8 cellular contexts compared by ENCODE assay signal in the genomic region with DNA sequence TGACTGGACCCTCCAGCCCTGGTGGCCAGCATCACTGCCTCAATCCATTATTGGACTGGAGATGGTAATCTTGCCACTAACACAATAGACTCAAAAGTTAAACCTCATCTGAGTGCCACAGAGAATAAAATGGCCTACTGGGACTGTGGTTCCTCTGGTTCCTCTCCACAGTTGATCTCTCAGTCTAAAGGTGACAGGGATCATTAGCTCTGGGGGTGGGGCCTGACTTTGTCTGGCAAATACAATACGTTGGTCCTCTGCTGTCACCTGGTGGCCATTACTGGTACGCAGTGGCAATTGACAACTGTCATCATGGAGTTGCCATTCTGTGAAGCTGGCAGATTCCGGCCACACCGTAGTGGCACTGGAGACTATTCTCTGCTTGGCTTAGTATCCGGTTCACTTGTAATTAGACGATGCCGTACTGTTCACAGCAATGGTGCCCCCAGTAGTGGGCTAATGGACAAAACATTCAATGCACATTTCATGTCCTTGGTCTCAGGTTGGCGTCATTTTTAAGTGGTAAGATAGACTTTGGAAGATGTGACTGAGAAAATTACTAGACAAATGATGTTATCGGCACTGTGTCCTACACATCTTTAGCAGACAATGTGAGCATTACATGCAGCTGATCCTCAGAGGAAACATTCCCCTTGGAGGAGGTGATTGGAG. TPM values are rescaled to one million over a fixed set of nuclear protein-coding genes. Genes with fewer than 3 reads are reported as not detected.
DNase-seq lines count a peak whose midpoint lies in the region; ATAC-seq, FAIRE-seq and TF ChIP-seq lines count a peak whose summit lies in the region.

No MANE protein-coding gene starts in this region.

- no peak overlapping the region for H3K4me3 Mint-ChIP-seq in activated naive CD8-positive, alpha-beta T cell treated with anti-CD3 and anti-CD28 coated beads for 36 hours

- no peaks in the 10 kb centered on the region for H3K9me3 Mint-ChIP-seq in activated naive CD8-positive, alpha-beta T cell treated with anti-CD3 and anti-CD28 coated beads for 36 hours

- H3K27ac Mint-ChIP-seq in activated naive CD8-positive, alpha-beta T cell treated with anti-CD3 and anti-CD28 coated beads for 36 hours, result no peak overlapping the region

- peak; percentile 42 for DNase-seq in GM12892 (ENCODE audit: insufficient read length)
- peak; percentile 62 for DNase-seq in MV-4-11 (lab: John Stamatoyannopoulos, UW)
- DNase-seq in SKM-1 treated with dmso at 0.1 percent for 144 hours (lab: John Stamatoyannopoulos, UW; ENCODE audit: unreplicated experiment), result peak; percentile 69
- peak; percentile 77 for DNase-seq in activated naive CD8-positive, alpha-beta T cell treated with anti-CD3 and anti-CD28 coated beads for 36 hours
- peak; percentile 84 for DNase-seq in cardiac septum (ENCODE audit: low spot score)
- DNase-seq in renal cortical epithelial cell (ENCODE audit: low read depth), result peak; percentile 72
- no peak for DNase-seq in OCI-M2 (lab: John Stamatoyannopoulos, UW; ENCODE audit: unreplicated experiment)

- TF ChIP-seq POLR2A in GM12892 (IDR thresholded peaks at IDR 0.05; ENCODE audit: low read depth, low read length), result no peak

- peak; percentile 91 for FAIRE-seq in GM12892 (lab: Jason Lieb, UNC)

- peaks cover 3% of the 10 kb centered on the region for H3K27me3 Mint-ChIP-seq in activated naive CD8-positive, alpha-beta T cell treated with anti-CD3 and anti-CD28 coated beads for 36 hours

- H3K4me1 Mint-ChIP-seq in activated naive CD8-positive, alpha-beta T cell treated with anti-CD3 and anti-CD28 coated beads for 36 hours, result peaks cover 20% of the 10 kb centered on the region

- peak; percentile 92 for ATAC-seq in HG02588 (IDR thresholded peaks at IDR 0.05; ENCODE audit: unreplicated experiment)

- H3K36me3 Mint-ChIP-seq in activated naive CD8-positive, alpha-beta T cell treated with anti-CD3 and anti-CD28 coated beads for 36 hours, result no peaks in the 10 kb centered on the region

- intact Hi-C loops in cardiac septum (cut with DNase I), result loop anchor here (1.0 to 5.0 kb wide), 3 partner anchors 74 to 474 kb away; no protein-coding TSS in a partner anchor

RNA-seq across cellular contexts. Expression of gene FGFBP2, which starts 6.7 kb away (rescaled TPM):
- not detected for polyA plus RNA-seq in GM12892 (2012; ENCODE audit: missing spikeins)
- total RNA-seq in activated naive CD8-positive, alpha-beta T cell treated with anti-CD3 and anti-CD28 coated beads for 36 hours, result 1 to 10 TPM; 8.6 to 8.9 TPM
- total RNA-seq in cardiac septum (2.6 TPM), renal cortical epithelial cell (not detected in 2 replicates)

RNA-seq across cellular contexts. Expression of gene FGFBP1, which starts 17.8 kb away (rescaled TPM):
- polyA plus RNA-seq in GM12892 (2012; ENCODE audit: missing spikeins), result not detected
- total RNA-seq in activated naive CD8-positive, alpha-beta T cell treated with anti-CD3 and anti-CD28 coated beads for 36 hours, result not detected
- not detected for total RNA-seq in cardiac septum
- total RNA-seq in renal cortical epithelial cell, result 0.50 and 19.1 TPM in 2 replicates
